ENCODE assay signal across 28 cellular contexts in the genomic region with DNA sequence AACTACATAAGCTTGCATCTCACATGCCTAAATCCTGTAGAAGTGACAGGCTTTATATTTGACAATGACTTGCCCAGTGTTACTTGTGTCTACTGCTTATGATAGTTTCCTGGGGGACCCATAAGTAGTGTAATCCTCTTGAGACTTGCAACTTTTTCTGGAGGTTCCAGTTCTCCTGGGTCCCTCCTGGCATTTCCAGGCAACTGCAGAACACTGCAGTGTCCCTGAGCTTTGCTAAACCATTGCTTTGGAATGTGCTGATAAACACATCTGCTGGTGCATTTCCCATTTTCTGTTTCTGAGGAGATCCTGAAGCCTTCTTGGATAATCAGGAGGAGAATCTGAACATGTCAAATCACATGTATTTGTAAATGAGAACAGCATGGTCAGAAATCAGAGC.
"Had no signal": no experiment of that assay in that cellular context is flagged by ENCODE, and none has a peak within 500 bp of the region (broad histone marks: within the 10 kb centered on the region; RNA-seq: fewer than 3 reads in every experiment).

No MANE protein-coding gene starts in this region.

- H3K4me1 ChIP-seq: stomach, testis, thyroid gland, tibial artery, tibial nerve, transverse colon, upper lobe of left lung, upper lobe of right lung, uterus, vagina had no signal

- H3K27ac Mint-ChIP-seq: stimulated activated effector memory CD8-positive, alpha-beta T cell treated with anti-CD3 and anti-CD28 coated beads, Interleukin-12 subunit alpha, Interleukin-12 subunit beta, amount 100 ng/mL, for 72 hours; stimulated activated memory B cell treated with anti-CD40 and anti-IgM and Interleukin-4, amounts not matched to agents 10 μg/mL and 1 μg/mL and 100 μg/mL, for 72 hours; stimulated activated naive B cell treated with anti-CD40 and anti-IgM and Interleukin-4, amounts not matched to agents 10 μg/mL and 1 μg/mL and 100 μg/mL, for 72 hours; stimulated activated naive CD8-positive, alpha-beta T cell treated with anti-CD3 and anti-CD28 coated beads, Interleukin-15, amount 100 ng/mL, for 72 hours; stimulated activated naive CD8-positive, alpha-beta T cell treated with anti-CD3 and anti-CD28 coated beads, Interleukin-15, Interleukin-2, amounts not matched to agents 100 ng/mL and 50 ng/mL, for 24 hours; type B pancreatic cell had no signal

- H3K9me3 ChIP-seq: stomach, suprapubic skin, testis, thoracic aorta, thyroid gland, tibial artery, tibial nerve, transverse colon, upper lobe of left lung, upper lobe of right lung, uterus, vagina had no signal

- H3K36me3 Mint-ChIP-seq: stimulated activated effector memory CD8-positive, alpha-beta T cell treated with anti-CD3 and anti-CD28 coated beads, Interleukin-12 subunit alpha, Interleukin-12 subunit beta, amount 100 ng/mL, for 72 hours; stimulated activated memory B cell treated with anti-CD40 and anti-IgM and Interleukin-4, amounts not matched to agents 10 μg/mL and 1 μg/mL and 100 μg/mL, for 72 hours; stimulated activated naive B cell treated with anti-CD40 and anti-IgM and Interleukin-4, amounts not matched to agents 10 μg/mL and 1 μg/mL and 100 μg/mL, for 72 hours had no signal

- H3K27me3 Mint-ChIP-seq: stimulated activated memory B cell treated with anti-CD40 and anti-IgM and Interleukin-4, amounts not matched to agents 10 μg/mL and 1 μg/mL and 100 μg/mL, for 72 hours; stimulated activated naive B cell treated with anti-CD40 and anti-IgM and Interleukin-4, amounts not matched to agents 10 μg/mL and 1 μg/mL and 100 μg/mL, for 72 hours; stimulated activated naive CD8-positive, alpha-beta T cell treated with anti-CD3 and anti-CD28 coated beads, Interleukin-15, amount 100 ng/mL, for 72 hours; stimulated activated naive CD8-positive, alpha-beta T cell treated with anti-CD3 and anti-CD28 coated beads, Interleukin-15, Interleukin-2, amounts not matched to agents 100 ng/mL and 50 ng/mL, for 24 hours; type B pancreatic cell had no signal

- H3K27me3 ChIP-seq: stomach, suprapubic skin, testis, thyroid gland, tibial artery, tibial nerve, transverse colon, upper lobe of left lung, upper lobe of right lung, uterus, vagina had no signal

- H3K9me3 Mint-ChIP-seq: stimulated activated effector memory CD8-positive, alpha-beta T cell treated with anti-CD3 and anti-CD28 coated beads, Interleukin-12 subunit alpha, Interleukin-12 subunit beta, amount 100 ng/mL, for 72 hours; stimulated activated memory B cell treated with anti-CD40 and anti-IgM and Interleukin-4, amounts not matched to agents 10 μg/mL and 1 μg/mL and 100 μg/mL, for 72 hours; stimulated activated naive B cell treated with anti-CD40 and anti-IgM and Interleukin-4, amounts not matched to agents 10 μg/mL and 1 μg/mL and 100 μg/mL, for 72 hours; stimulated activated naive CD8-positive, alpha-beta T cell treated with anti-CD3 and anti-CD28 coated beads, Interleukin-15, amount 100 ng/mL, for 72 hours; stimulated activated naive CD8-positive, alpha-beta T cell treated with anti-CD3 and anti-CD28 coated beads, Interleukin-15, Interleukin-2, amounts not matched to agents 100 ng/mL and 50 ng/mL, for 24 hours; type B pancreatic cell had no signal

- H3K4me3 Mint-ChIP-seq: stimulated activated effector memory CD8-positive, alpha-beta T cell treated with anti-CD3 and anti-CD28 coated beads, Interleukin-12 subunit alpha, Interleukin-12 subunit beta, amount 100 ng/mL, for 72 hours; stimulated activated memory B cell treated with anti-CD40 and anti-IgM and Interleukin-4, amounts not matched to agents 10 μg/mL and 1 μg/mL and 100 μg/mL, for 72 hours; stimulated activated naive B cell treated with anti-CD40 and anti-IgM and Interleukin-4, amounts not matched to agents 10 μg/mL and 1 μg/mL and 100 μg/mL, for 72 hours; stimulated activated naive CD8-positive, alpha-beta T cell treated with anti-CD3 and anti-CD28 coated beads, Interleukin-15, amount 100 ng/mL, for 72 hours; stimulated activated naive CD8-positive, alpha-beta T cell treated with anti-CD3 and anti-CD28 coated beads, Interleukin-15, Interleukin-2, amounts not matched to agents 100 ng/mL and 50 ng/mL, for 24 hours; type B pancreatic cell had no signal

- DNase-seq: stimulated activated CD4-positive, alpha-beta T cell treated with anti-CD3 and anti-CD28 coated beads, Interleukin-2, amount 100 ng/mL, for 48 hours; stimulated activated CD4-positive, alpha-beta T cell treated with anti-CD3 and anti-CD28 coated beads, Interleukin-4, amount 100 ng/mL, for 1 hour; stimulated activated CD4-positive, alpha-beta T cell treated with anti-CD3 and anti-CD28 coated beads, Interleukin-4, amount 100 ng/mL, for 24 hours; stimulated activated CD4-positive, alpha-beta T cell treated with anti-CD3 and anti-CD28 coated beads, Interleukin-4, amount 100 ng/mL, for 4 hours; stimulated activated CD8-positive, alpha-beta memory T cell treated with anti-CD3 and anti-CD28 coated beads, Interleukin-4, amount 100 ng/mL, for 48 hours; stimulated activated naive B cell treated with anti-CD40 and anti-IgM and Interleukin-4, amounts not matched to agents 10 μg/mL and 1 μg/mL and 100 μg/mL, for 72 hours; stimulated activated naive CD4-positive, alpha-beta T cell; stimulated activated naive CD4-positive, alpha-beta T cell treated with Interleukin-2 at 50 U/mL for 16 hours; stimulated activated naive CD8-positive, alpha-beta T cell treated with anti-CD3 and anti-CD28 coated beads, Interleukin-15, amount 100 ng/mL, for 72 hours; stimulated activated naive CD8-positive, alpha-beta T cell treated with anti-CD3 and anti-CD28 coated beads, Interleukin-15, Interleukin-2, amounts not matched to agents 100 U/mL and 50 U/mL, for 24 hours; stomach; substantia nigra; testis; thyroid gland; tibial artery; transverse colon; upper lobe of left lung; upper lobe of right lung; uterus had no signal

- ATAC-seq: stimulated activated effector memory CD8-positive, alpha-beta T cell treated with anti-CD3 and anti-CD28 coated beads, Interleukin-12 subunit alpha, Interleukin-12 subunit beta, amount 100 ng/mL, for 72 hours; stimulated activated memory B cell treated with anti-CD40 and anti-IgM and Interleukin-4, amounts not matched to agents 10 μg/mL and 1 μg/mL and 100 μg/mL, for 72 hours; stimulated activated naive B cell treated with anti-CD40 and anti-IgM and Interleukin-4, amounts not matched to agents 10 μg/mL and 1 μg/mL and 100 μg/mL, for 72 hours; stimulated activated naive CD8-positive, alpha-beta T cell treated with anti-CD3 and anti-CD28 coated beads, Interleukin-15, amount 100 ng/mL, for 72 hours; stimulated activated naive CD8-positive, alpha-beta T cell treated with anti-CD3 and anti-CD28 coated beads, Interleukin-15, Interleukin-2, amounts not matched to agents 100 U/mL and 50 U/mL, for 24 hours; upper lobe of right lung had no signal

- H3K27ac ChIP-seq: stomach, suprapubic skin, testis, thoracic aorta, thyroid gland, tibial artery, tibial nerve, transverse colon, upper lobe of left lung, upper lobe of right lung, uterus, vagina had no signal

- H3K36me3 ChIP-seq: stomach, suprapubic skin, thoracic aorta, thyroid gland, tibial artery, tibial nerve, transverse colon, upper lobe of left lung, upper lobe of right lung, uterus, vagina had no signal

- H3K4me1 Mint-ChIP-seq: stimulated activated effector memory CD8-positive, alpha-beta T cell treated with anti-CD3 and anti-CD28 coated beads, Interleukin-12 subunit alpha, Interleukin-12 subunit beta, amount 100 ng/mL, for 72 hours; stimulated activated memory B cell treated with anti-CD40 and anti-IgM and Interleukin-4, amounts not matched to agents 10 μg/mL and 1 μg/mL and 100 μg/mL, for 72 hours; stimulated activated naive B cell treated with anti-CD40 and anti-IgM and Interleukin-4, amounts not matched to agents 10 μg/mL and 1 μg/mL and 100 μg/mL, for 72 hours; stimulated activated naive CD8-positive, alpha-beta T cell treated with anti-CD3 and anti-CD28 coated beads, Interleukin-15, amount 100 ng/mL, for 72 hours had no signal

- H3K4me3 ChIP-seq: stomach, suprapubic skin, testis, thoracic aorta, thyroid gland, tibial artery, tibial nerve, transverse colon, upper lobe of left lung, upper lobe of right lung, uterus, vagina had no signal

- FAIRE-seq: urothelium cell line had no signal
